In genomic region chr5:61159070-61159469, GRCh38 we compare ENCODE assay signal across 16 cellular contexts. TPM values are rescaled to one million over a fixed set of nuclear protein-coding genes. Genes with fewer than 3 reads are reported as not detected.
DNase-seq lines count a peak whose midpoint lies in the region; ATAC-seq, FAIRE-seq and TF ChIP-seq lines count a peak whose summit lies in the region.
"Had no signal": no experiment of that assay in that cellular context is flagged by ENCODE, and none has a peak within 500 bp of the region (broad histone marks: within the 10 kb centered on the region; RNA-seq: fewer than 3 reads in every experiment).

No MANE protein-coding gene starts in this region.

- H3K4me3 Mint-ChIP-seq in HFFc6 (no peak overlapping the region), brain (peak overlapping the region in 2 of 5 experiments; percentile 13 to 68)
- H3K4me3 Mint-ChIP-seq: B cell had no signal

- TF ChIP-seq POLR2A in H54 (IDR thresholded peaks at IDR 0.05; ENCODE audit: low read depth, low read length): no peak

- ATAC-seq in SK-N-SH treated with all-trans-retinoic acid at 6 μM for 48 hours (no peak), HG02642 (IDR thresholded peaks at IDR 0.05; ENCODE audit: poor library complexity, unreplicated experiment) (no peak)

- H3K4me2 ChIP-seq in SK-N-SH: no peak overlapping the region
- H3K4me2 ChIP-seq in smooth muscle cell: no peak overlapping the region

- TF ChIP-seq RAD21 in SK-N-SH (IDR thresholded peaks at IDR 0.05; ENCODE audit: low read length): no peak

- H3K4me1 ChIP-seq in SK-N-SH (ENCODE audit: control insufficient read depth in 1 of 2, insufficient read depth in 2 of 2, low read depth in 1 of 2, low read length in 1 of 2): peaks cover 3 to 12% of the 10 kb centered on the region in 2 experiments; a peak in 3 of 4 replicates
- H3K4me1 ChIP-seq in smooth muscle cell (ENCODE audit: low read depth): peaks cover 24% of the 10 kb centered on the region

- H3K79me2 ChIP-seq in SK-N-SH (ENCODE audit: insufficient read depth) (peaks cover 73% of the 10 kb centered on the region), smooth muscle cell (ENCODE audit: low read depth) (peaks cover 62% of the 10 kb centered on the region)

- H3K27ac Mint-ChIP-seq in HFFc6 (no peak overlapping the region), brain (peak overlapping the region in 3 of 5 experiments; percentile 32 to 74 (median 67))
- H3K27ac Mint-ChIP-seq: B cell had no signal

- peaks cover 35 to 56% of the 10 kb centered on the region in 2 experiments for H3K36me3 ChIP-seq in SK-N-SH (replicated peaks in 1 of 2; ENCODE audit: control insufficient read depth in 1 of 2, insufficient read depth in 2 of 2, low read length in 1 of 2)
- H3K36me3 ChIP-seq in smooth muscle cell (ENCODE audit: low read depth): peaks cover 10% of the 10 kb centered on the region

- TF ChIP-seq CTCF in SK-N-SH (IDR thresholded peaks at IDR 0.05) (peak; percentile 32), HFFc6 (IDR thresholded peaks at IDR 0.05) (peak; percentile 57), brain (conservative IDR thresholded peaks at IDR 0.05) (peak in 1 of 2 experiments; percentile 20), smooth muscle cell (IDR thresholded peaks at IDR 0.05; ENCODE audit: borderline replicate concordance, insufficient read depth, poor library complexity, severe bottlenecking) (peak; percentile 6)

- H3K9me3 Mint-ChIP-seq in HFFc6 (no peaks in the 10 kb centered on the region), brain (peaks cover 0 to 6% (median 2%) of the 10 kb centered on the region in 5 experiments)
- H3K9me3 Mint-ChIP-seq: CD4-positive, alpha-beta T cell had no signal

- H3F3A ChIP-seq in SK-N-SH (replicated peaks; ENCODE audit: insufficient read depth): peaks cover 14% of the 10 kb centered on the region
- H3F3A ChIP-seq in smooth muscle cell (ENCODE audit: low read depth): no peaks in the 10 kb centered on the region

- in situ Hi-C loops in ACHN (cut with HindIII; ENCODE audit: low pct_ligation_motif_present, low pct_unique_long_range_greater_than_20kb, low sequenced_read_pairs): no loop called here

- H3K27ac ChIP-seq in SK-N-SH (ENCODE audit: low read depth in 2 of 2, low read length in 1 of 2): no peak overlapping the region
- no peak overlapping the region for H3K27ac ChIP-seq in smooth muscle cell (ENCODE audit: low read depth)
- H3K27ac ChIP-seq: SJCRH30 had no signal

- H3K36me3 Mint-ChIP-seq in HFFc6 (ENCODE audit: low read depth) (peaks cover 71% of the 10 kb centered on the region), brain (peaks cover 62% of the 10 kb centered on the region)

- 82% methylated on average over 3 of the region's 3 CpGs for WGBS in SK-N-SH (ENCODE audit: low lambda C conversion rate)
- WGBS in smooth muscle cell (ENCODE audit: low lambda C conversion rate): 96% methylated on average over 3 of the region's 3 CpGs

- H2AFZ ChIP-seq in SK-N-SH (ENCODE audit: low read depth): no peak overlapping the region
- H2AFZ ChIP-seq in smooth muscle cell (ENCODE audit: low read depth): no peak overlapping the region

- H4K20me1 ChIP-seq in SK-N-SH (ENCODE audit: insufficient read depth) (no peaks in the 10 kb centered on the region), smooth muscle cell (ENCODE audit: low read depth) (peaks cover 6% of the 10 kb centered on the region)

- H3K9ac ChIP-seq in SK-N-SH (no peak overlapping the region), smooth muscle cell (ENCODE audit: low read depth) (no peak overlapping the region)

- peaks cover 42% of the 10 kb centered on the region for H3K4me1 Mint-ChIP-seq in HFFc6 (ENCODE audit: low read depth)
- H3K4me1 Mint-ChIP-seq in brain: peaks cover 52% of the 10 kb centered on the region

- TF ChIP-seq EP300 in SK-N-SH (IDR thresholded peaks at IDR 0.05; ENCODE audit: borderline replicate concordance in 1 of 2, low read depth in 1 of 2, low read length in 1 of 2): no peak

- POLR2A ChIA-PET in SK-N-SH (lab: Yijun Ruan, JAX): no interaction called here

- DNase-seq in SK-N-SH (no peak), HFFc6 (no peak), smooth muscle cell (lab: John Stamatoyannopoulos, UW; ENCODE audit: unreplicated experiment) (no peak), H54 (ENCODE audit: insufficient read length, low spot score) (no peak), ACHN (no peak)
- DNase-seq: Calu3; CD4-positive, alpha-beta T cell; H7; MG63; NCI-H1092 treated with DMSO at 0.1 percent for 48 hours; NCI-H1694 treated with DMSO at 0.1 percent for 48 hours; SJCRH30 had no signal

- CTCF ChIA-PET in SK-N-SH (lab: Yijun Ruan, JAX): interaction anchor here (0.6 to 1.1 kb wide), 5 partner anchors 16 to 1285 kb away, joined by 3 to 5 read pairs (median 4); no protein-coding TSS in a partner anchor

- no peak for FAIRE-seq in H54 (lab: Jason Lieb, UNC)

- no peaks in the 10 kb centered on the region for H3K27me3 ChIP-seq in SK-N-SH (ENCODE audit: insufficient read depth)
- H3K27me3 ChIP-seq in smooth muscle cell (ENCODE audit: low read depth): no peaks in the 10 kb centered on the region
- H3K27me3 ChIP-seq: MG63, SJCRH30 had no signal

- no peaks in the 10 kb centered on the region for H3K9me2 ChIP-seq in SK-N-SH

- H3K27me3 Mint-ChIP-seq in HFFc6 (ENCODE audit: insufficient read depth) (no peaks in the 10 kb centered on the region), brain (peaks cover 8% of the 10 kb centered on the region)
- H3K27me3 Mint-ChIP-seq: B cell; CD4-positive, alpha-beta T cell had no signal

- H3K9me3 ChIP-seq in SK-N-SH (no peaks in the 10 kb centered on the region), smooth muscle cell (replicated peaks; ENCODE audit: low read depth) (no peaks in the 10 kb centered on the region)
- H3K9me3 ChIP-seq: MG63, SJCRH30 had no signal

- H3K4me3 ChIP-seq in SK-N-SH (ENCODE audit: low read depth in 2 of 2, low read length in 1 of 2): no peak overlapping the region
- no peak overlapping the region for H3K4me3 ChIP-seq in smooth muscle cell
- H3K4me3 ChIP-seq: MG63, SJCRH30 had no signal

TF ChIP-seq in SK-N-SH, 30 proteins besides CTCF, POLR2A, EP300 and RAD21 (continues in another document):
- TF ChIP-seq TEAD4 (IDR thresholded peaks at IDR 0.05; ENCODE audit: borderline replicate concordance, insufficient read depth) (no peak), FOXJ3 (CRISPR knock-in tag; IDR thresholded peaks at IDR 0.05) (no peak), TCF12 (IDR thresholded peaks at IDR 0.05) (no peak), TAF1 (IDR thresholded peaks at IDR 0.05; ENCODE audit: borderline replicate concordance, low read depth, low read length) (no peak), IRF3 (IDR thresholded peaks at IDR 0.05; ENCODE audit: low read depth, low read length) (no peak), EZH2phosphoT487 (IDR thresholded peaks at IDR 0.05; ENCODE audit: borderline replicate concordance, low read depth) (no peak), NFIC (IDR thresholded peaks at IDR 0.05; ENCODE audit: borderline replicate concordance) (no peak)

TF ChIP-seq in SK-N-SH treated with all-trans-retinoic acid at 6 μM for 48 hours, 23 proteins besides CTCF, POLR2A, EP300 and RAD21 (continues in another document):
- TF ChIP-seq TOX (CRISPR knock-in tag; IDR thresholded peaks at IDR 0.05; ENCODE audit: borderline replicate concordance): no peak
- no peak for TF ChIP-seq OSR1 (CRISPR knock-in tag; IDR thresholded peaks at IDR 0.05)
- TF ChIP-seq ZNF565 (CRISPR knock-in tag; conservative IDR thresholded peaks at IDR 0.05; ENCODE audit: low read depth): no peak
- TF ChIP-seq ARNTL (CRISPR knock-in tag; IDR thresholded peaks at IDR 0.05; ENCODE audit: borderline replicate concordance, low read depth): no peak
- no peak for TF ChIP-seq PATZ1 (CRISPR knock-in tag; IDR thresholded peaks at IDR 0.05; ENCODE audit: borderline replicate concordance)
- TF ChIP-seq CSRNP3 (CRISPR knock-in tag; IDR thresholded peaks at IDR 0.05): no peak

RNA-seq across cellular contexts. Expression of gene SMIM15, which starts 3.2 kb away (rescaled TPM):
- polyA plus RNA-seq in SK-N-SH (2012; rRNA removed) (40.3 and 51.1 TPM in 2 replicates), brain (ENCODE audit: insufficient read depth, low read depth, low replicate concordance) (23.1 TPM), smooth muscle cell (46.5 and 51.4 TPM in 2 replicates)
- 65.8 and 78.0 TPM in 2 replicates for polyA plus RNA-seq in SK-N-SH (2012; cell fraction: cytosol; rRNA removed)
- polyA plus RNA-seq in SK-N-SH (2012; cell fraction: nucleus; rRNA removed): 15.3 and 20.9 TPM in 2 replicates
- total RNA-seq in HFFc6 (2021; fragmentation: NEBNext Ultra II Directional; extraction: Animal tissue kit (Norgen Biotek cat#: 25700)): 10 to 100 TPM; 62.6 to 76.8 (median 68.6) TPM
- 47.5 and 52.2 TPM in 2 replicates for total RNA-seq in smooth muscle cell
